12 cellular contexts compared by ENCODE assay signal in genomic region chr1:12480031-12480430, GRCh38.
A peak's percentile ranks its signal among the peaks of the same experiment; 100 is the strongest.
DNase-seq lines count a peak whose midpoint lies in the region; ATAC-seq, FAIRE-seq and TF ChIP-seq lines count a peak whose summit lies in the region.
"Had no signal": no experiment of that assay in that cellular context is flagged by ENCODE, and none has a peak within 500 bp of the region (broad histone marks: within the 10 kb centered on the region; RNA-seq: fewer than 3 reads in every experiment).

No MANE protein-coding gene starts in this region.

- dilution Hi-C loops in endothelial cell of umbilical vein (cut with MboI; ENCODE audit: extremely low pct_ligation_motif_present, low sequenced_read_pairs): no loop called here

- no peak overlapping the region for H3K27ac ChIP-seq in CD4-positive, alpha-beta T cell (ENCODE audit: low read depth, low read length)
- H3K27ac ChIP-seq in PC-3 (ENCODE audit: low read length) (peak overlapping the region; percentile 96), endothelial cell of umbilical vein (ENCODE audit: insufficient read depth, low read depth, low read length) (peak overlapping the region; percentile 62), prostate gland (peak overlapping the region; percentile 76 to 85)

- H4K20me1 ChIP-seq in PC-3 (ENCODE audit: low read length) (no peaks in the 10 kb centered on the region), endothelial cell of umbilical vein (replicated peaks; ENCODE audit: control insufficient read depth, extremely low read depth, insufficient read depth, low read length) (no peaks in the 10 kb centered on the region)

- 89% methylated on average over 3 of the region's 3 CpGs for WGBS in prostate gland

- no peak for TF ChIP-seq CTCF in CD4-positive, alpha-beta T cell (IDR thresholded peaks at IDR 0.05)
- TF ChIP-seq CTCF in PC-3 (conservative IDR thresholded peaks at IDR 0.05; ENCODE audit: low read depth, low read length) (no peak), endothelial cell of umbilical vein (IDR thresholded peaks at IDR 0.05; ENCODE audit: extremely low read depth in 1 of 2, insufficient read depth in 1 of 2, low read depth in 1 of 2, low read length in 2 of 2) (no peak), prostate gland (IDR thresholded peaks at IDR 0.05) (no peak)

- peaks cover 72% of the 10 kb centered on the region for H3K4me1 Mint-ChIP-seq in CD4-positive, alpha-beta T cell (ENCODE audit: low read depth)

- CTCF ChIA-PET in CD4-positive, alpha-beta T cell (lab: Charles Lee): interaction anchor here (1.0 to 1.1 kb wide), 2 partner anchors 52 to 140 kb away, joined by 3 read pairs; no protein-coding TSS in a partner anchor
- CTCF ChIA-PET in PC-3 (lab: Charles Lee) (no interaction called here), endothelial cell of umbilical vein (lab: Charles Lee) (interaction anchor here (0.6 to 1.8 kb wide), 5 partner anchors 44 to 140 kb away, joined by 3 to 5 read pairs (median 4); no protein-coding TSS in a partner anchor)

- BruUV-seq in PC-3 (replicated peaks; lab: Mats Ljungman, UMichigan): no TSS peak
- no TSS peak for BruUV-seq in endothelial cell of umbilical vein (replicated peaks; lab: Mats Ljungman, UMichigan)

- intact Hi-C loops in CD4-positive, alpha-beta T cell (cut with DNase I, micrococcal nuclease): no loop called here
- intact Hi-C loops in PC-3 (cut with micrococcal nuclease): loop anchor here (2.0 to 10.0 kb wide), 2 partner anchors 21 to 165 kb away; no protein-coding TSS in a partner anchor
- intact Hi-C loops in endothelial cell of umbilical vein (cut with micrococcal nuclease): loop anchor here (1.0 to 2.0 kb wide), 2 partner anchors 31 to 124 kb away; no protein-coding TSS in a partner anchor
- intact Hi-C loops in prostate gland (cut with DNase I): no loop called here

- no peaks in the 10 kb centered on the region for H3K9me2 ChIP-seq in PC-3 (replicated peaks; ENCODE audit: low read length)

- H2AFZ ChIP-seq in PC-3 (ENCODE audit: low read length): no peak overlapping the region
- no peak overlapping the region for H2AFZ ChIP-seq in endothelial cell of umbilical vein (ENCODE audit: low read depth, low read length)

- peaks cover 4% of the 10 kb centered on the region; the same call in 1 of the 2 replicates for H3K36me3 ChIP-seq in PC-3 (ENCODE audit: low read depth, low read length)
- no peaks in the 10 kb centered on the region for H3K36me3 ChIP-seq in endothelial cell of umbilical vein (ENCODE audit: control insufficient read depth in 2 of 2, extremely low read depth in 1 of 2, insufficient read depth in 2 of 2, low read length in 2 of 2)
- no peaks in the 10 kb centered on the region for H3K36me3 ChIP-seq in prostate gland

- no peaks in the 10 kb centered on the region for H3K9me3 ChIP-seq in CD4-positive, alpha-beta T cell (ENCODE audit: control insufficient read depth, low read length)
- H3K9me3 ChIP-seq in PC-3 (ENCODE audit: low read length) (no peaks in the 10 kb centered on the region), endothelial cell of umbilical vein (replicated peaks; ENCODE audit: control insufficient read depth, insufficient read depth, low read length) (no peaks in the 10 kb centered on the region), prostate gland (no peaks in the 10 kb centered on the region)

- peak overlapping the region; percentile 88 for H3K27ac Mint-ChIP-seq in CD4-positive, alpha-beta T cell
- H3K27ac Mint-ChIP-seq: nephron progenitor cell had no signal

- DNase-seq in CD4-positive, alpha-beta T cell: no peak
- no peak for DNase-seq in PC-3
- DNase-seq in endothelial cell of umbilical vein (ENCODE audit: low read depth, low spot score): no peak
- no peak for DNase-seq in prostate gland (ENCODE audit: low spot score)
- DNase-seq in central memory CD4-positive, alpha-beta T cell: no peak
- DNase-seq in NCI-H345 (lab: John Stamatoyannopoulos, UW): no peak
- DNase-seq in HuH-7 (ENCODE audit: low spot score): no peak
- DNase-seq: activated gamma-delta T cell treated with Interleukin-2 at 50 U/mL for 16 hours; DMS 273 treated with DMSO at 0.1 percent for 48 hours; nephron progenitor cell; stimulated activated naive CD8-positive, alpha-beta T cell treated with anti-CD3 and anti-CD28 coated beads, Interleukin-15, Interleukin-2, amounts not matched to agents 100 U/mL and 50 U/mL, for 24 hours had no signal

- peak overlapping the region; percentile 73 for H3K9ac ChIP-seq in PC-3 (ENCODE audit: low read length)
- no peak overlapping the region for H3K9ac ChIP-seq in endothelial cell of umbilical vein (replicated peaks; ENCODE audit: extremely low read depth, insufficient read depth, low read length)

- H3K4me3 ChIP-seq in PC-3 (ENCODE audit: low read length): no peak overlapping the region
- no peak overlapping the region for H3K4me3 ChIP-seq in endothelial cell of umbilical vein (replicated peaks in 1 of 3; ENCODE audit: insufficient read depth in 1 of 3, low read depth in 1 of 3, low read length in 3 of 3)
- no peak overlapping the region for H3K4me3 ChIP-seq in prostate gland

- H3K4me1 ChIP-seq in PC-3 (ENCODE audit: insufficient read depth, low read length): peaks cover 73% of the 10 kb centered on the region
- H3K4me1 ChIP-seq in endothelial cell of umbilical vein (ENCODE audit: control insufficient read depth, extremely low read depth, insufficient read depth, low read length): peaks cover 58% of the 10 kb centered on the region
- peaks cover 42% of the 10 kb centered on the region for H3K4me1 ChIP-seq in prostate gland (replicated peaks)

- no peaks in the 10 kb centered on the region for H3K27me3 Mint-ChIP-seq in CD4-positive, alpha-beta T cell

- POLR2A ChIA-PET in CD4-positive, alpha-beta T cell (lab: Charles Lee): interaction anchor here (0.7 to 7.3 kb wide), 5 partner anchors 8 to 139 kb away, joined by 3 to 68 read pairs (median 4); partner anchors contain the start of gene DHRS3
- POLR2A ChIA-PET in PC-3 (lab: Charles Lee; ENCODE audit: unreplicated experiment) (interaction anchor here (0.5 to 0.6 kb wide), 3 partner anchors 30 to 138 kb away, joined by 3 to 6 read pairs (median 3); partner anchors contain the start of gene DHRS3), endothelial cell of umbilical vein (lab: Charles Lee) (interaction anchor here (1.6 kb wide), 1 partner anchor 45 kb away, joined by 5 read pairs; no protein-coding TSS in a partner anchor)

- H3K4me2 ChIP-seq in PC-3 (ENCODE audit: low read length) (peak overlapping the region; percentile 73), endothelial cell of umbilical vein (ENCODE audit: insufficient read depth, low read length) (peak overlapping the region; percentile 8)

- H3F3A ChIP-seq in PC-3 (ENCODE audit: low read length, unreplicated experiment): peaks cover 26% of the 10 kb centered on the region

- H3K9me1 ChIP-seq in endothelial cell of umbilical vein (replicated peaks; ENCODE audit: control insufficient read depth, extremely low read depth, insufficient read depth, low read length): no peaks in the 10 kb centered on the region

- no peak for TF ChIP-seq POLR2A in endothelial cell of umbilical vein (IDR thresholded peaks at IDR 0.05; ENCODE audit: low read depth, low read length)
- TF ChIP-seq POLR2A in prostate gland (IDR thresholded peaks at IDR 0.05): no peak

- H3K36me3 Mint-ChIP-seq in CD4-positive, alpha-beta T cell (ENCODE audit: low read depth): peaks cover 18% of the 10 kb centered on the region

- H3K4me3 Mint-ChIP-seq in CD4-positive, alpha-beta T cell: no peak overlapping the region
- H3K4me3 Mint-ChIP-seq: nephron progenitor cell had no signal

- FAIRE-seq in endothelial cell of umbilical vein (lab: Jason Lieb, UNC): no peak

- no peaks in the 10 kb centered on the region for H3K9me3 Mint-ChIP-seq in CD4-positive, alpha-beta T cell
- H3K9me3 Mint-ChIP-seq: nephron progenitor cell had no signal

- no peaks in the 10 kb centered on the region for H3K27me3 ChIP-seq in CD4-positive, alpha-beta T cell (ENCODE audit: control insufficient read depth, insufficient read depth, low read length)
- no peaks in the 10 kb centered on the region for H3K27me3 ChIP-seq in PC-3 (ENCODE audit: low read length)
- no peaks in the 10 kb centered on the region for H3K27me3 ChIP-seq in endothelial cell of umbilical vein (ENCODE audit: control insufficient read depth in 2 of 2, insufficient read depth in 2 of 2, low read length in 2 of 2)
- no peaks in the 10 kb centered on the region for H3K27me3 ChIP-seq in prostate gland (replicated peaks; ENCODE audit: insufficient read depth)

- H3K79me2 ChIP-seq in PC-3 (ENCODE audit: low read length) (peaks cover 34% of the 10 kb centered on the region), endothelial cell of umbilical vein (ENCODE audit: control insufficient read depth, insufficient read depth, low read length) (no peaks in the 10 kb centered on the region)

- ATAC-seq in CD4-positive, alpha-beta T cell (ENCODE audit: poor library complexity): no peak
- ATAC-seq in PC-3: no peak
- no peak for ATAC-seq in GM21737 (IDR thresholded peaks at IDR 0.05; ENCODE audit: unreplicated experiment)

TF ChIP-seq in endothelial cell of umbilical vein, 7 proteins besides CTCF, POLR2A, EP300 and RAD21:
- TF ChIP-seq POLR2AphosphoS5 (IDR thresholded peaks at IDR 0.05; ENCODE audit: insufficient read depth, low read depth, low read length): no peak
- TF ChIP-seq FOS (IDR thresholded peaks at IDR 0.05; ENCODE audit: borderline replicate concordance, insufficient read depth, low read length): no peak
- no peak for TF ChIP-seq JUN (IDR thresholded peaks at IDR 0.05; ENCODE audit: borderline replicate concordance, insufficient read depth, insufficient read length, low read depth)
- no peak for TF ChIP-seq MYC (IDR thresholded peaks at IDR 0.05; ENCODE audit: low read depth, low read length)
- TF ChIP-seq GATA2 (IDR thresholded peaks at IDR 0.05; ENCODE audit: insufficient read depth, insufficient read length, low read depth, low read length): no peak
- no peak for TF ChIP-seq EZH2 (IDR thresholded peaks at IDR 0.05; ENCODE audit: borderline replicate concordance, low read depth, low read length, severe bottlenecking)
- TF ChIP-seq, protein P1, sequence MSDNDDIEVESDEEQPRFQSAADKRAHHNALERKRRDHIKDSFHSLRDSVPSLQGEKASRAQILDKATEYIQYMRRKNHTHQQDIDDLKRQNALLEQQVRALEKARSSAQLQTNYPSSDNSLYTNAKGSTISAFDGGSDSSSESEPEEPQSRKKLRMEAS (IDR thresholded peaks at IDR 0.05; ENCODE audit: insufficient read depth, insufficient read length): no peak

Comparison
In these comparisons a context has a peak if more than half of its experiments do, and no peak if none do; other contexts are left out.
1. intact Hi-C loops: an anchor here in PC-3 (2.0 to 10.0 kb wide) and endothelial cell of umbilical vein (1.0 to 2.0 kb wide); none called in CD4-positive, alpha-beta T cell and prostate gland.